In the genomic region with DNA sequence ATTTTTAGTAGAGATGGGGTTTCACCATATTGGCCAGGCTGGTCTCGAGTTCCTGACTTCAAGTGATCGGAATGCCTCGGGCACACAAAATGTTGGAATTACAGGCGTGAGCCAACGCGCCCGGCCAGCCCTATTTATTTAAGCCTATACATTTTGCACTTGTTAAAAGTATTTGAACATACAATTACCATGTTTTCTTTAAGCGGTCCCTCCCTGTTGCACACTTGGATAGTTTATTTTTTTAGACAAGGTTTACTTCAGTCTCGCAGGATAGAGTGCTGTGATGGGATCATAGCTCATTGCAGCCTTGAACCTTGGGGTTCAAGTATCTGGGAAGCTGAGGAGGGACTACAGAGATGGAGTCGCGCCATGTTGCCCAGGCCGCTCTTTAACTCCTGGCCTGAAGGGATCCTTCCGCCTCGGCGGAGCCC, we compare ENCODE assay signal across 8 cellular contexts. TPM values are rescaled to one million over a fixed set of nuclear protein-coding genes. Genes with fewer than 3 reads are reported as not detected.
DNase-seq lines count a peak whose midpoint lies in the region; ATAC-seq and TF ChIP-seq lines count a peak whose summit lies in the region.

No MANE protein-coding gene starts in this region.

- H3K9ac ChIP-seq in HUES6 (ENCODE audit: low read length) (peak overlapping the region; percentile 87), colonic mucosa (ENCODE audit: low read depth in 2 of 2, low read length in 2 of 2) (peak overlapping the region in 1 of 2 donors; percentile 56)

- peaks cover 31% of the 10 kb centered on the region for H3K4me1 ChIP-seq in HUES6 (ENCODE audit: control insufficient read depth, insufficient read depth, low read length)
- H3K4me1 ChIP-seq in colonic mucosa, result no peaks in the 10 kb centered on the region

- H3K27me3 Mint-ChIP-seq in natural killer cell (ENCODE audit: low read depth in 2 of 2), result no peaks in the 10 kb centered on the region

- H3K4me3 ChIP-seq in AG10803 (ENCODE audit: low read length) (peak overlapping the region; percentile 82), HUES6 (ENCODE audit: low read depth, low read length) (peak overlapping the region; percentile 94), colonic mucosa (peak overlapping the region; percentile 67)

- H3K36me3 ChIP-seq in HUES6 (ENCODE audit: control insufficient read depth, insufficient read depth, low read length) (no peaks in the 10 kb centered on the region), colonic mucosa (no peaks in the 10 kb centered on the region)

- intact Hi-C loops in colonic mucosa (cut with DNase I) (no loop called here), natural killer cell (cut with micrococcal nuclease) (no loop called here)

- TF ChIP-seq CTCF in AG10803 (conservative IDR thresholded peaks at IDR 0.05; ENCODE audit: low read length), result no peak
- no peak for TF ChIP-seq CTCF in colonic mucosa (IDR thresholded peaks at IDR 0.05)
- TF ChIP-seq CTCF in natural killer cell (IDR thresholded peaks at IDR 0.05), result no peak

- H3K4me3 Mint-ChIP-seq in natural killer cell, result peak overlapping the region; percentile 89

- H3K9me3 ChIP-seq in HUES6 (ENCODE audit: control insufficient read depth, insufficient read depth, low read depth, low read length) (no peaks in the 10 kb centered on the region), colonic mucosa (no peaks in the 10 kb centered on the region)

- H3K27ac ChIP-seq in HUES6 (ENCODE audit: low read depth, low read length) (peak overlapping the region; percentile 76), colonic mucosa (peak overlapping the region; percentile 81)

- H3K27me3 ChIP-seq in HUES6 (ENCODE audit: control insufficient read depth, insufficient read depth, low read length) (no peaks in the 10 kb centered on the region), colonic mucosa (no peaks in the 10 kb centered on the region)

- peak overlapping the region; percentile 94 to 95 for H3K27ac Mint-ChIP-seq in natural killer cell

- ATAC-seq in natural killer cell (no peak), HG03432 (IDR thresholded peaks at IDR 0.05; ENCODE audit: unreplicated experiment) (no peak), GM21786 (IDR thresholded peaks at IDR 0.05; ENCODE audit: unreplicated experiment) (no peak)

- DNase-seq in AG10803 (ENCODE audit: low read depth) (no peak), colonic mucosa (no peak), natural killer cell (no peak), EL (no peak)
- DNase-seq in activated CD4-positive, CD25-positive, alpha-beta regulatory T cell (lab: John Stamatoyannopoulos, UW), result no peak

- peaks cover 5% of the 10 kb centered on the region in 2 donors for H3K4me1 Mint-ChIP-seq in natural killer cell

- no peaks in the 10 kb centered on the region for H3K9me3 Mint-ChIP-seq in natural killer cell

- H3K36me3 Mint-ChIP-seq in natural killer cell, result no peaks in the 10 kb centered on the region

RNA-seq across cellular contexts. Expression of a gene that starts 35.7 kb away (rescaled TPM):
- total RNA-seq in colonic mucosa (under 1 TPM; 0.64 to 0.67 TPM), natural killer cell (not detected)
